Comparison of ENCODE assay signal across 9 cellular contexts in genomic region chr18:35526476-35527120, GRCh38. TPM values are rescaled to one million over a fixed set of nuclear protein-coding genes. Genes with fewer than 3 reads are reported as not detected.
DNase-seq lines count a peak whose midpoint lies in the region; ATAC-seq, FAIRE-seq and TF ChIP-seq lines count a peak whose summit lies in the region.
"Had no signal": no experiment of that assay in that cellular context is flagged by ENCODE, and none has a peak within 500 bp of the region (broad histone marks: within the 10 kb centered on the region; RNA-seq: fewer than 3 reads in every experiment).

No MANE protein-coding gene starts in this region.

- BruUV-seq in MCF 10A (replicated peaks; lab: Mats Ljungman, UMichigan) (no TSS peak), HepG2 (replicated peaks; lab: Mats Ljungman, UMichigan) (no TSS peak)

- H3K27ac ChIP-seq in HepG2 (ENCODE audit: extremely low read length, insufficient read depth, low read length) (no peak overlapping the region), uterus (peak overlapping the region in 1 of 2 donors; percentile 40)

- H3K27ac Mint-ChIP-seq in activated CD4-positive, alpha-beta T cell treated with anti-CD3 and anti-CD28 coated beads, Interleukin-2, amount 10 ng/mL, durations not matched to agents 24 days and 14 days: no peak overlapping the region
- peak overlapping the region; percentile 24 for H3K27ac Mint-ChIP-seq in MCF 10A (ENCODE audit: low read depth, unreplicated experiment)

- POLR2A ChIA-PET in MCF 10A (lab: Yijun Ruan, JAX): interaction anchor here (0.6 to 2.9 kb wide), 10 partner anchors 13 to 674 kb away, joined by 3 to 15 read pairs (median 4); partner anchors contain the start of genes GALNT1, INO80C and MAPRE2
- POLR2A ChIA-PET in HepG2 (lab: Yijun Ruan, JAX): interaction anchor here (1.2 to 1.3 kb wide), 2 partner anchors 30 to 54 kb away, joined by 3 to 4 read pairs; no protein-coding TSS in a partner anchor

- H3K27me3 ChIP-seq in HepG2 (ENCODE audit: control insufficient read depth in 1 of 2, insufficient read depth in 2 of 2, low read length in 2 of 2): no peaks in the 10 kb centered on the region; a peak in 1 of 5 replicates
- H3K27me3 ChIP-seq in uterus: no peaks in the 10 kb centered on the region

- WGBS in HepG2 (ENCODE audit: low lambda C conversion rate): 1% methylated on average over 5 of the region's 5 CpGs

- peaks cover 21% of the 10 kb centered on the region for H3K27me3 Mint-ChIP-seq in activated CD4-positive, alpha-beta T cell treated with anti-CD3 and anti-CD28 coated beads, Interleukin-2, amount 10 ng/mL, durations not matched to agents 24 days and 14 days
- H3K27me3 Mint-ChIP-seq in MCF 10A (ENCODE audit: insufficient read depth, unreplicated experiment): no peaks in the 10 kb centered on the region

- no peak overlapping the region for H3K4me3 Mint-ChIP-seq in activated CD4-positive, alpha-beta T cell treated with anti-CD3 and anti-CD28 coated beads, Interleukin-2, amount 10 ng/mL, durations not matched to agents 24 days and 14 days
- H3K4me3 Mint-ChIP-seq in MCF 10A (ENCODE audit: unreplicated experiment): peak overlapping the region; percentile 64

- CTCF ChIA-PET in MCF 10A (lab: Yijun Ruan, JAX) (interaction anchor here (0.5 to 1.3 kb wide), 6 partner anchors 13 to 617 kb away, joined by 3 to 7 read pairs (median 3); no protein-coding TSS in a partner anchor), HepG2 (lab: Yijun Ruan, JAX; ENCODE audit: low intra/inter-chr PET ratio, low total read pairs) (no interaction called here)

- 0 out of 2 replicates have a peak, but pooled peaks cover 3% of the 10 kb centered on the region for H3K9me3 ChIP-seq in HepG2 (ENCODE audit: low read length)
- no peaks in the 10 kb centered on the region for H3K9me3 ChIP-seq in uterus

- H3K36me3 ChIP-seq in HepG2 (replicated peaks in 1 of 2; ENCODE audit: control insufficient read depth in 1 of 2, insufficient read depth in 2 of 2, low read length in 2 of 2) (no peaks in the 10 kb centered on the region), uterus (no peaks in the 10 kb centered on the region)

- no peaks in the 10 kb centered on the region for H3K79me2 ChIP-seq in HepG2 (ENCODE audit: insufficient read depth, low read length)

- in situ Hi-C loops in HepG2 (cut with HindIII; ENCODE audit: extremely low pct_ligation_motif_present, low pct_unique_long_range_greater_than_20kb): no loop called here

- TF ChIP-seq POLR2A in HepG2 (IDR thresholded peaks at IDR 0.05; ENCODE audit: insufficient read depth in 1 of 2, low read depth in 2 of 2, low read length in 2 of 2) (no peak), uterus (IDR thresholded peaks at IDR 0.05) (no peak)

- H2AFZ ChIP-seq in HepG2 (ENCODE audit: low read length): no peak overlapping the region

- H3K36me3 Mint-ChIP-seq in activated CD4-positive, alpha-beta T cell treated with anti-CD3 and anti-CD28 coated beads, Interleukin-2, amount 10 ng/mL, durations not matched to agents 24 days and 14 days (ENCODE audit: low read depth): no peaks in the 10 kb centered on the region
- H3K36me3 Mint-ChIP-seq in MCF 10A (ENCODE audit: insufficient read depth, unreplicated experiment): no peaks in the 10 kb centered on the region

- H4K20me1 ChIP-seq in HepG2 (ENCODE audit: insufficient read depth, low read length): no peaks in the 10 kb centered on the region

- no peak for FAIRE-seq in HepG2 (lab: Jason Lieb, UNC)

- peak overlapping the region; percentile 62 for H3K4me2 ChIP-seq in HepG2 (ENCODE audit: low read depth, low read length)

- no peak for TF ChIP-seq CTCF in MCF 10A (IDR thresholded peaks at IDR 0.05; ENCODE audit: unreplicated experiment)
- no peak for TF ChIP-seq CTCF in HepG2 (CRISPR knock-in tag; IDR thresholded peaks at IDR 0.05)
- TF ChIP-seq CTCF in uterus (IDR thresholded peaks at IDR 0.05): no peak

- H3K9ac ChIP-seq in HepG2 (ENCODE audit: insufficient read depth, low read depth, low read length): no peak overlapping the region

- peak; percentile 8 for DNase-seq in activated CD4-positive, alpha-beta T cell treated with anti-CD3 and anti-CD28 coated beads, Interleukin-2, amount 10 ng/mL, durations not matched to agents 24 days and 14 days
- no peak for DNase-seq in activated CD4-positive, alpha-beta T cell treated with anti-CD3 and anti-CD28 coated beads, Interleukin-2, amount 50 U/mL, for 1 hour
- DNase-seq in MCF 10A (ENCODE audit: unreplicated experiment) (peak; percentile 85), HepG2 (ENCODE audit: low spot score) (no peak), uterus (peak; percentile 56 to 58), LoVo (ENCODE audit: low spot score) (no peak), NCI-H82 treated with DMSO at 0.1 percent for 48 hours (lab: John Stamatoyannopoulos, UW; ENCODE audit: unreplicated experiment) (no peak), RKO (ENCODE audit: low spot score) (no peak)
- DNase-seq: NCI-H1694 treated with DMSO at 0.1 percent for 48 hours had no signal

- H3K4me3 ChIP-seq in HepG2 (replicated peaks in 1 of 3; ENCODE audit: insufficient read depth in 1 of 3, low read depth in 2 of 3, low read length in 3 of 3) (no peak overlapping the region), uterus (no peak overlapping the region)

- intact Hi-C loops in activated CD4-positive, alpha-beta T cell treated with anti-CD3 and anti-CD28 coated beads, Interleukin-2, amount 10 ng/mL, durations not matched to agents 24 days and 14 days (cut with micrococcal nuclease): no loop called here
- intact Hi-C loops in MCF 10A (cut with micrococcal nuclease): no loop called here
- intact Hi-C loops in HepG2 (cut with micrococcal nuclease; ENCODE audit: unreplicated experiment): no loop called here
- intact Hi-C loops in uterus (cut with DNase I; ENCODE audit: low total_unique reads): no loop called here

- no peak for TF ChIP-seq EP300 in HepG2 (IDR thresholded peaks at IDR 0.05; ENCODE audit: low read depth in 2 of 2, low read length in 2 of 2)
- TF ChIP-seq EP300 in HepG2 (CRISPR knock-in tag; IDR thresholded peaks at IDR 0.05; ENCODE audit: borderline replicate concordance): no peak

- no peak for TF ChIP-seq RAD21 in HepG2 (CRISPR knock-in tag; IDR thresholded peaks at IDR 0.05)

- ATAC-seq in HepG2: peak; percentile 40

- peaks cover 9% of the 10 kb centered on the region for H3K9me3 Mint-ChIP-seq in activated CD4-positive, alpha-beta T cell treated with anti-CD3 and anti-CD28 coated beads, Interleukin-2, amount 10 ng/mL, durations not matched to agents 24 days and 14 days
- H3K9me3 Mint-ChIP-seq in MCF 10A (ENCODE audit: unreplicated experiment): peaks cover 9% of the 10 kb centered on the region

- peaks cover 34% of the 10 kb centered on the region for H3K4me1 ChIP-seq in HepG2 (ENCODE audit: insufficient read depth, low read length)
- no peaks in the 10 kb centered on the region for H3K4me1 ChIP-seq in uterus

- peaks cover 3% of the 10 kb centered on the region for H3K4me1 Mint-ChIP-seq in activated CD4-positive, alpha-beta T cell treated with anti-CD3 and anti-CD28 coated beads, Interleukin-2, amount 10 ng/mL, durations not matched to agents 24 days and 14 days
- H3K4me1 Mint-ChIP-seq in MCF 10A (ENCODE audit: insufficient read depth, unreplicated experiment): peaks cover 22% of the 10 kb centered on the region

RNA-seq across cellular contexts. Expression of gene INO80C, which starts 28.8 kb away (rescaled TPM):
- total RNA-seq in activated CD4-positive, alpha-beta T cell treated with anti-CD3 and anti-CD28 coated beads, Interleukin-2, amount 10 ng/mL, durations not matched to agents 24 days and 14 days: 34.7 and 37.6 TPM in 2 replicates
- total RNA-seq in MCF 10A (2022) (25.8 and 32.6 TPM in 2 replicates), HepG2 (2016; rRNA removed; fragmentation: Illumina TruSeq; extraction: Trizol) (8.2 and 10.8 TPM in 2 replicates), uterus (10 to 100 TPM in 1 of 4 donors, 1 to 10 TPM in 1, under 1 TPM in 1, not detected in 1; 0.26 to 14.9 (median 7.0) TPM)
- total RNA-seq in HepG2 (2016; cell fraction: cytosol; rRNA removed; fragmentation: Illumina TruSeq; extraction: Trizol; ENCODE audit: low read depth): 5.2 and 7.5 TPM in 2 replicates
- 6.6 and 9.8 TPM in 2 replicates for total RNA-seq in HepG2 (2016; cell fraction: insoluble cytoplasmic fraction; rRNA removed; fragmentation: Illumina TruSeq; extraction: Trizol)
- 4.8 and 6.6 TPM in 2 replicates for total RNA-seq in HepG2 (2016; cell fraction: membrane; rRNA removed; fragmentation: Illumina TruSeq; extraction: Trizol)
- 11.1 and 13.4 TPM in 2 replicates for total RNA-seq in HepG2 (2016; cell fraction: nucleus; rRNA removed; fragmentation: Illumina TruSeq; extraction: Trizol)
- polyA plus RNA-seq in HepG2 (2011; rRNA removed): 15.4 and 20.5 TPM in 2 replicates
- polyA plus RNA-seq in HepG2 (2011; cell fraction: cytosol; rRNA removed): 17.9 and 18.5 TPM in 2 replicates
- 14.5 and 18.5 TPM in 2 replicates for polyA plus RNA-seq in HepG2 (2011; cell fraction: nucleus; rRNA removed)
- polyA plus RNA-seq in HepG2 (2012): 17.4 and 24.1 TPM in 2 replicates
- polyA plus RNA-seq in HepG2 (2016; cell fraction: cytosol; fragmentation: Illumina TruSeq; extraction: Trizol; ENCODE audit: low read depth): 8.6 and 12.5 TPM in 2 replicates
- 40.1 and 41.8 TPM in 2 replicates for polyA plus RNA-seq in HepG2 (2016; cell fraction: insoluble cytoplasmic fraction; fragmentation: Illumina TruSeq; extraction: Trizol; ENCODE audit: low read depth)
- polyA plus RNA-seq in HepG2 (2016; cell fraction: membrane; fragmentation: Illumina TruSeq; extraction: Trizol; ENCODE audit: low read depth): 13.6 and 13.7 TPM in 2 replicates
- 27.3 and 33.7 TPM in 2 replicates for polyA plus RNA-seq in HepG2 (2016; cell fraction: nucleus; fragmentation: Illumina TruSeq; extraction: Trizol; ENCODE audit: insufficient read depth, low read depth)
- polyA minus RNA-seq in HepG2 (2011; rRNA and poly(A)+ RNA removed; ENCODE audit: low replicate concordance): 9.7 and 18.8 TPM in 2 replicates
- 6.5 TPM in 2 replicates for polyA minus RNA-seq in HepG2 (2011; cell fraction: cytosol; rRNA and poly(A)+ RNA removed)
- 19.0 and 30.3 TPM in 2 replicates for polyA minus RNA-seq in HepG2 (2011; cell fraction: nucleus; rRNA and poly(A)+ RNA removed)

RNA-seq across cellular contexts. Expression of gene GALNT1, which starts 54.9 kb away (rescaled TPM):
- total RNA-seq in activated CD4-positive, alpha-beta T cell treated with anti-CD3 and anti-CD28 coated beads, Interleukin-2, amount 10 ng/mL, durations not matched to agents 24 days and 14 days: 47.0 and 50.8 TPM in 2 replicates
- total RNA-seq in MCF 10A (2022) (71.0 and 83.2 TPM in 2 replicates), HepG2 (2016; rRNA removed; fragmentation: Illumina TruSeq; extraction: Trizol) (100 and 101 TPM in 2 replicates), uterus (10 to 100 TPM; 13.6 to 98.2 (median 33.3) TPM)
- total RNA-seq in HepG2 (2016; cell fraction: cytosol; rRNA removed; fragmentation: Illumina TruSeq; extraction: Trizol; ENCODE audit: low read depth): 24.4 and 25.0 TPM in 2 replicates
- total RNA-seq in HepG2 (2016; cell fraction: insoluble cytoplasmic fraction; rRNA removed; fragmentation: Illumina TruSeq; extraction: Trizol): 97.8 and 106 TPM in 2 replicates
- total RNA-seq in HepG2 (2016; cell fraction: membrane; rRNA removed; fragmentation: Illumina TruSeq; extraction: Trizol): 103 and 117 TPM in 2 replicates
- 57.3 and 63.3 TPM in 2 replicates for total RNA-seq in HepG2 (2016; cell fraction: nucleus; rRNA removed; fragmentation: Illumina TruSeq; extraction: Trizol)
- polyA plus RNA-seq in HepG2 (2011; rRNA removed): 29.5 and 41.1 TPM in 2 replicates
- 16.2 and 27.6 TPM in 2 replicates for polyA plus RNA-seq in HepG2 (2011; cell fraction: cytosol; rRNA removed)
- polyA plus RNA-seq in HepG2 (2011; cell fraction: nucleus; rRNA removed): 5.3 and 6.6 TPM in 2 replicates
- polyA plus RNA-seq in HepG2 (2012): 30.9 and 42.2 TPM in 2 replicates
- 23.9 and 26.1 TPM in 2 replicates for polyA plus RNA-seq in HepG2 (2016; cell fraction: cytosol; fragmentation: Illumina TruSeq; extraction: Trizol; ENCODE audit: low read depth)
- 75.7 and 83.7 TPM in 2 replicates for polyA plus RNA-seq in HepG2 (2016; cell fraction: insoluble cytoplasmic fraction; fragmentation: Illumina TruSeq; extraction: Trizol; ENCODE audit: low read depth)
- polyA plus RNA-seq in HepG2 (2016; cell fraction: membrane; fragmentation: Illumina TruSeq; extraction: Trizol; ENCODE audit: low read depth): 57.2 and 64.0 TPM in 2 replicates
- 52.0 and 52.9 TPM in 2 replicates for polyA plus RNA-seq in HepG2 (2016; cell fraction: nucleus; fragmentation: Illumina TruSeq; extraction: Trizol; ENCODE audit: insufficient read depth, low read depth)
- 26.4 and 26.8 TPM in 2 replicates for polyA minus RNA-seq in HepG2 (2011; rRNA and poly(A)+ RNA removed; ENCODE audit: low replicate concordance)
- polyA minus RNA-seq in HepG2 (2011; cell fraction: cytosol; rRNA and poly(A)+ RNA removed): 38.5 and 40.9 TPM in 2 replicates
- polyA minus RNA-seq in HepG2 (2011; cell fraction: nucleus; rRNA and poly(A)+ RNA removed): 29.9 and 36.9 TPM in 2 replicates

Comparison
In these comparisons a context has a peak if more than half of its experiments do, and no peak if none do; other contexts are left out.
1. DNase-seq: peak in activated CD4-positive, alpha-beta T cell treated with anti-CD3 and anti-CD28 coated beads, Interleukin-2, amount 10 ng/mL, durations not matched to agents 24 days and 14 days (single experiment), MCF 10A (single experiment) and uterus (2 of 2); none in activated CD4-positive, alpha-beta T cell treated with anti-CD3 and anti-CD28 coated beads, Interleukin-2, amount 50 U/mL, for 1 hour (single experiment), HepG2 (single experiment), LoVo (single experiment), NCI-H82 treated with DMSO at 0.1 percent for 48 hours (single experiment) and RKO (single experiment).